ENCODE assay signal across 1 cellular context in genomic region chr15:95492388-95493070, GRCh38.
TF ChIP-seq lines count a peak whose summit lies in the region.

No MANE protein-coding gene starts in this region.

TF ChIP-seq in GM12878, 131 proteins besides CTCF, POLR2A, EP300 and RAD21 (continued from another document):
- TF ChIP-seq CEBPZ (IDR thresholded peaks at IDR 0.05; ENCODE audit: low read depth, low read length) (no peak), NR2C1 (IDR thresholded peaks at IDR 0.05) (no peak), SP1 (IDR thresholded peaks at IDR 0.05; ENCODE audit: low read depth, low read length) (no peak)
